16 cellular contexts compared by ENCODE assay signal in genomic region chr21:14863745-14864210, GRCh38.
DNase-seq lines count a peak whose midpoint lies in the region; ATAC-seq and TF ChIP-seq lines count a peak whose summit lies in the region.
"Had no signal": no experiment of that assay in that cellular context is flagged by ENCODE, and none has a peak within 500 bp of the region (broad histone marks: within the 10 kb centered on the region; RNA-seq: fewer than 3 reads in every experiment).

No MANE protein-coding gene starts in this region.

- no peak overlapping the region for H3K27ac Mint-ChIP-seq in activated CD4-positive, alpha-beta T cell treated with anti-CD3 and anti-CD28 coated beads, Interleukin-2, amount 10 ng/mL, durations not matched to agents 7 days and 5 days
- H3K27ac Mint-ChIP-seq: activated CD4-positive, alpha-beta T cell treated with anti-CD3 and anti-CD28 coated beads, Interleukin-2, amount 10 ng/mL, durations not matched to agents 24 days and 14 days; activated T-cell treated with anti-CD3 and anti-CD28 coated beads, Interleukin-2, amount 50 U/mL, for 72 hours; memory B cell; stimulated activated memory B cell treated with anti-CD40 and anti-IgM and Interleukin-4, amounts not matched to agents 10 μg/mL and 1 μg/mL and 100 μg/mL, for 72 hours had no signal

- peaks cover 1% of the 10 kb centered on the region for H3K4me1 Mint-ChIP-seq in activated CD4-positive, alpha-beta T cell treated with anti-CD3 and anti-CD28 coated beads, Interleukin-2, amount 10 ng/mL, durations not matched to agents 7 days and 5 days

- CTCF ChIA-PET in activated CD4-positive, alpha-beta T cell treated with anti-CD3 and anti-CD28 coated beads, Interleukin-2, amount 10 ng/mL, durations not matched to agents 7 days and 5 days (lab: Charles Lee), result interaction anchor here (1.0 to 1.3 kb wide), 2 partner anchors 79 to 178 kb away, joined by 3 to 4 read pairs; no protein-coding TSS in a partner anchor

- POLR2A ChIA-PET in activated CD4-positive, alpha-beta T cell treated with anti-CD3 and anti-CD28 coated beads, Interleukin-2, amount 10 ng/mL, durations not matched to agents 7 days and 5 days (lab: Charles Lee), result no interaction called here

- H3K4me3 ChIP-seq in ACC112 (ENCODE audit: low read depth, low read length), result no peak overlapping the region
- no peak overlapping the region for H3K4me3 ChIP-seq in epithelial cell of esophagus (ENCODE audit: low read length)
- no peak overlapping the region for H3K4me3 ChIP-seq in mucosa of descending colon

- ATAC-seq in mucosa of descending colon (peak; percentile 27), HG03342 (IDR thresholded peaks at IDR 0.05; ENCODE audit: unreplicated experiment) (no peak), GM18505 (IDR thresholded peaks at IDR 0.05; ENCODE audit: unreplicated experiment) (no peak), GM21360 (IDR thresholded peaks at IDR 0.05; ENCODE audit: unreplicated experiment) (no peak)

- no peaks in the 10 kb centered on the region for H3K9me3 Mint-ChIP-seq in activated CD4-positive, alpha-beta T cell treated with anti-CD3 and anti-CD28 coated beads, Interleukin-2, amount 10 ng/mL, durations not matched to agents 7 days and 5 days
- H3K9me3 Mint-ChIP-seq: memory B cell had no signal

- no peak overlapping the region for H3K27ac ChIP-seq in ACC112 (ENCODE audit: low read depth, low read length)

- H3K36me3 ChIP-seq in ACC112 (ENCODE audit: insufficient read depth, low read length) (no peaks in the 10 kb centered on the region), mucosa of descending colon (ENCODE audit: low read depth) (no peaks in the 10 kb centered on the region)

- no peak for TF ChIP-seq POLR2A in GM18505 (IDR thresholded peaks at IDR 0.05; ENCODE audit: borderline replicate concordance, extremely low read depth, insufficient read depth, insufficient read length)

- intact Hi-C loops in mucosa of descending colon (cut with DNase I, micrococcal nuclease), result loop anchor here in 1 of 2 donors (10.0 kb wide), 1 partner anchor 621 kb away; no protein-coding TSS in a partner anchor

- H3K36me3 Mint-ChIP-seq in activated CD4-positive, alpha-beta T cell treated with anti-CD3 and anti-CD28 coated beads, Interleukin-2, amount 10 ng/mL, durations not matched to agents 7 days and 5 days (ENCODE audit: low read depth), result no peaks in the 10 kb centered on the region
- H3K36me3 Mint-ChIP-seq: memory B cell; stimulated activated memory B cell treated with anti-CD40 and anti-IgM and Interleukin-4, amounts not matched to agents 10 μg/mL and 1 μg/mL and 100 μg/mL, for 72 hours had no signal

- H3K27me3 ChIP-seq in ACC112 (ENCODE audit: insufficient read depth, low read length), result no peaks in the 10 kb centered on the region

- no peaks in the 10 kb centered on the region for H3K9me3 ChIP-seq in mucosa of descending colon

- no peaks in the 10 kb centered on the region for H3K27me3 Mint-ChIP-seq in activated CD4-positive, alpha-beta T cell treated with anti-CD3 and anti-CD28 coated beads, Interleukin-2, amount 10 ng/mL, durations not matched to agents 7 days and 5 days
- H3K27me3 Mint-ChIP-seq: memory B cell; stimulated activated memory B cell treated with anti-CD40 and anti-IgM and Interleukin-4, amounts not matched to agents 10 μg/mL and 1 μg/mL and 100 μg/mL, for 72 hours had no signal

- H3K4me1 ChIP-seq in ACC112 (ENCODE audit: control insufficient read depth, insufficient read depth, low read length, unreplicated experiment) (peaks cover 15% of the 10 kb centered on the region), mucosa of descending colon (ENCODE audit: low read depth) (peaks cover 4% of the 10 kb centered on the region)

- DNase-seq in NCI-H226, result peak; percentile 28
- DNase-seq in epithelial cell of esophagus (ENCODE audit: low read depth), result peak; percentile 47
- DNase-seq in mucosa of descending colon, result peak in 1 of 3 donors; percentile 14
- no peak for DNase-seq in activated CD4-positive, alpha-beta T cell treated with anti-CD3 and anti-CD28 coated beads, Interleukin-2, amount 10 ng/mL, durations not matched to agents 7 days and 5 days
- DNase-seq: NCI-H1436 treated with DMSO at 0.1 percent for 48 hours, NCI-H524 treated with DMSO at 0.1 percent for 48 hours, T-helper 2 cell had no signal

- no peak for TF ChIP-seq CTCF in epithelial cell of esophagus (IDR thresholded peaks at IDR 0.05; ENCODE audit: insufficient read depth, low read depth, low read length, missing control alignments)
- TF ChIP-seq CTCF in mucosa of descending colon (IDR thresholded peaks at IDR 0.05), result no peak

- H2AFZ ChIP-seq in ACC112 (ENCODE audit: low read length, unreplicated experiment), result peak overlapping the region; percentile 58

- no peak overlapping the region for H3K4me3 Mint-ChIP-seq in activated CD4-positive, alpha-beta T cell treated with anti-CD3 and anti-CD28 coated beads, Interleukin-2, amount 10 ng/mL, durations not matched to agents 7 days and 5 days
- H3K4me3 Mint-ChIP-seq: activated CD4-positive, alpha-beta T cell treated with anti-CD3 and anti-CD28 coated beads, Interleukin-2, amount 10 ng/mL, durations not matched to agents 24 days and 14 days; activated T-cell treated with anti-CD3 and anti-CD28 coated beads, Interleukin-2, amount 50 U/mL, for 72 hours; H9; memory B cell; stimulated activated memory B cell treated with anti-CD40 and anti-IgM and Interleukin-4, amounts not matched to agents 10 μg/mL and 1 μg/mL and 100 μg/mL, for 72 hours had no signal

- no peaks in the 10 kb centered on the region for H3K79me2 ChIP-seq in ACC112 (ENCODE audit: control insufficient read depth, insufficient read depth, low read length, unreplicated experiment)
